26 cellular contexts compared by ENCODE assay signal in the genomic region with DNA sequence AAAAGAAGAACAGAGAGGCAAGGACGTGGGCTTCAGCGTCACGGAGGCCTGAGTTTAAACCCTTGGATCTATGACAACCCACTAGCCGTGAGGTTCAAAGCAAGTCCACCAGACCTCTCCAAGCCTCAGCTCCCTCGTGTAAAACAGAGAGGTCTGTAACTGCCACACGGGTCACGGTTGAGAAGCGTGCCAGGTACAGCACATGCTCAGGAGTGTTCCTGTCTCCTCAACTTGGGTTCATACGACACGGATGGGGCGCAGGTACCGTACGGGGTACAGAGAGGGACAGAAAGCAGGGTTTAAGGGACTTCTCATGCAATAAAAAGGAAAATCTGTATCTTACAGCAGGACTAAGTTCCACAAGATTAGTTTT.
A peak's percentile ranks its signal among the peaks of the same experiment; 100 is the strongest.
DNase-seq lines count a peak whose midpoint lies in the region; ATAC-seq, FAIRE-seq and TF ChIP-seq lines count a peak whose summit lies in the region.
"Had no signal": no experiment of that assay in that cellular context is flagged by ENCODE, and none has a peak within 500 bp of the region (broad histone marks: within the 10 kb centered on the region; RNA-seq: fewer than 3 reads in every experiment).

No MANE protein-coding gene starts in this region.

- DNase-seq in GM23338 (ENCODE audit: low spot score) (no peak), astrocyte (ENCODE audit: low read depth) (no peak), mesothelial cell of epicardium (ENCODE audit: low spot score in 2 of 2, unreplicated experiment in 2 of 2) (no peak), sigmoid colon (peak; percentile 86), NK-92 (lab: John Stamatoyannopoulos, UW; ENCODE audit: unreplicated experiment) (no peak), LoVo (ENCODE audit: low spot score) (no peak)
- DNase-seq in central memory CD4-positive, alpha-beta T cell = no peak
- DNase-seq: ACHN; activated CD4-positive, alpha-beta T cell treated with anti-CD3 and anti-CD28 coated beads for 4 hours; activated CD8-positive, alpha-beta memory T cell treated with anti-CD3 and anti-CD28 coated beads, Interleukin-2, amount 10 ng/mL, durations not matched to agents 7 days and 5 days; activated naive CD8-positive, alpha-beta T cell treated with anti-CD3 and anti-CD28 coated beads for 36 hours; body of pancreas; foreskin keratinocyte; GF-D8; GM23248; kidney; natural killer cell; NCI-H1694 treated with DMSO at 0.1 percent for 48 hours; NCI-H748 treated with DMSO at 0.1 percent for 48 hours; SHP77 treated with DMSO at 0.1 percent for 48 hours had no signal

- 77 to 83% methylated on average over 13 of the region's 13 CpGs for WGBS in sigmoid colon, 2 donors

- intact Hi-C loops in sigmoid colon (cut with DNase I) = loop anchor here (2.0 to 5.0 kb wide), 3 partner anchors 13 to 64 kb away; no protein-coding TSS in a partner anchor

- H3K4me1 Mint-ChIP-seq in GM23338 (peaks cover 36% of the 10 kb centered on the region), astrocyte (ENCODE audit: low read depth, unreplicated experiment) (peaks cover 27% of the 10 kb centered on the region), mesothelial cell of epicardium (peaks cover 50% of the 10 kb centered on the region)
- H3K4me1 Mint-ChIP-seq: CD14-positive monocyte, natural killer cell had no signal

- H3K79me2 ChIP-seq in GM23338 (replicated peaks; ENCODE audit: insufficient read depth) (peaks cover 84% of the 10 kb centered on the region), astrocyte (ENCODE audit: insufficient read depth, low read length) (peaks cover 62% of the 10 kb centered on the region)

- ATAC-seq in GM23338 = no peak
- no peak for ATAC-seq in HG03045 (IDR thresholded peaks at IDR 0.05; ENCODE audit: unreplicated experiment)
- ATAC-seq: activated CD8-positive, alpha-beta memory T cell treated with anti-CD3 and anti-CD28 coated beads, Interleukin-2, amount 10 ng/mL, durations not matched to agents 7 days and 5 days; body of pancreas; foreskin keratinocyte; K562; natural killer cell had no signal

- H3K36me3 ChIP-seq in GM23338 (ENCODE audit: insufficient read depth) (no peaks in the 10 kb centered on the region), astrocyte (ENCODE audit: insufficient read depth, low read length) (peaks cover 2% of the 10 kb centered on the region), sigmoid colon (no peaks in the 10 kb centered on the region)
- H3K36me3 ChIP-seq: suprapubic skin had no signal

- no peak for TF ChIP-seq POLR2A in sigmoid colon (IDR thresholded peaks at IDR 0.05)

- H2AFZ ChIP-seq in GM23338 = no peak overlapping the region
- H2AFZ ChIP-seq in astrocyte (ENCODE audit: low read depth, low read length) = no peak overlapping the region
- H2AFZ ChIP-seq: GM23248 had no signal

- H3K27me3 Mint-ChIP-seq in GM23338 (ENCODE audit: insufficient read depth, low read depth, poor library complexity) = peaks cover 3% of the 10 kb centered on the region
- no peaks in the 10 kb centered on the region for H3K27me3 Mint-ChIP-seq in astrocyte (ENCODE audit: low read depth, unreplicated experiment)
- no peaks in the 10 kb centered on the region for H3K27me3 Mint-ChIP-seq in mesothelial cell of epicardium (ENCODE audit: low read depth)

- TF ChIP-seq EP300 in sigmoid colon (IDR thresholded peaks at IDR 0.05) = peak in 1 of 4 donors; percentile 9

- FAIRE-seq in astrocyte (lab: Jason Lieb, UNC) = no peak
- FAIRE-seq: endothelial cell of umbilical vein, K562, kidney had no signal

- H4K20me1 ChIP-seq in GM23338 (replicated peaks; ENCODE audit: insufficient read depth) (peaks cover 38% of the 10 kb centered on the region), astrocyte (ENCODE audit: insufficient read depth, low read length) (peaks cover 63% of the 10 kb centered on the region)

- H3K9me3 Mint-ChIP-seq in GM23338 (no peaks in the 10 kb centered on the region; the same call in 2 of the 3 replicates), astrocyte (ENCODE audit: unreplicated experiment) (no peaks in the 10 kb centered on the region), mesothelial cell of epicardium (no peaks in the 10 kb centered on the region)
- H3K9me3 Mint-ChIP-seq: activated naive CD8-positive, alpha-beta T cell treated with anti-CD3 and anti-CD28 coated beads for 36 hours; dendritic cell treated with granulocyte-macrophage colony-stimulating factor and Interleukin-4, amounts not matched to agents 40 ng/mL and 50 ng/mL, for 4 days; natural killer cell had no signal

- H3K4me3 Mint-ChIP-seq in GM23338 = no peak overlapping the region
- H3K4me3 Mint-ChIP-seq in astrocyte (ENCODE audit: unreplicated experiment) = peak overlapping the region; percentile 29
- H3K4me3 Mint-ChIP-seq in mesothelial cell of epicardium = no peak overlapping the region
- H3K4me3 Mint-ChIP-seq: activated CD8-positive, alpha-beta memory T cell treated with anti-CD3 and anti-CD28 coated beads, Interleukin-2, amount 10 ng/mL, durations not matched to agents 7 days and 5 days; activated naive CD8-positive, alpha-beta T cell treated with anti-CD3 and anti-CD28 coated beads for 36 hours; CD14-positive monocyte; dendritic cell treated with granulocyte-macrophage colony-stimulating factor and Interleukin-4, amounts not matched to agents 40 ng/mL and 50 ng/mL, for 4 days; natural killer cell had no signal

- H3K4me1 ChIP-seq in GM23338 (ENCODE audit: insufficient read depth) = peaks cover 34% of the 10 kb centered on the region; the same call in 1 of the 2 replicates
- peaks cover 3% of the 10 kb centered on the region for H3K4me1 ChIP-seq in astrocyte (ENCODE audit: insufficient read depth, low read length)
- H3K4me1 ChIP-seq in sigmoid colon = peaks cover 0 to 80% (median 65%) of the 10 kb centered on the region in 4 donors

- H3F3A ChIP-seq in GM23338 (replicated peaks; ENCODE audit: low read depth) = no peaks in the 10 kb centered on the region

- H3K9me2 ChIP-seq in GM23338 (ENCODE audit: insufficient read depth) = no peaks in the 10 kb centered on the region; the same call in 1 of the 2 replicates

- H3K27ac ChIP-seq in GM23338 (ENCODE audit: low read depth) (peak overlapping the region; percentile 78; the same call in 1 of the 2 replicates), astrocyte (ENCODE audit: low read depth, low read length) (no peak overlapping the region), sigmoid colon (peak overlapping the region; percentile 84 to 90 (median 88))
- H3K27ac ChIP-seq: body of pancreas, foreskin keratinocyte, GM23248 had no signal

- no peak overlapping the region for H3K9ac ChIP-seq in astrocyte (ENCODE audit: low read length)
- H3K9ac ChIP-seq: GM23248 had no signal

- H3K9me3 ChIP-seq in astrocyte (ENCODE audit: insufficient read depth, low read depth, low read length) = no peaks in the 10 kb centered on the region
- no peaks in the 10 kb centered on the region for H3K9me3 ChIP-seq in sigmoid colon
- H3K9me3 ChIP-seq: body of pancreas, suprapubic skin had no signal

- H3K36me3 Mint-ChIP-seq in GM23338 (ENCODE audit: low read depth) (no peaks in the 10 kb centered on the region; the same call in 2 of the 3 replicates), astrocyte (ENCODE audit: low read depth, unreplicated experiment) (peaks cover 31% of the 10 kb centered on the region), mesothelial cell of epicardium (peaks cover 4% of the 10 kb centered on the region)
- H3K36me3 Mint-ChIP-seq: activated CD8-positive, alpha-beta memory T cell treated with anti-CD3 and anti-CD28 coated beads, Interleukin-2, amount 10 ng/mL, durations not matched to agents 7 days and 5 days; activated naive CD8-positive, alpha-beta T cell treated with anti-CD3 and anti-CD28 coated beads for 36 hours; CD14-positive monocyte; natural killer cell had no signal

- H3K27ac Mint-ChIP-seq in GM23338 (peak overlapping the region; percentile 71; the same call in 1 of the 2 replicates), astrocyte (ENCODE audit: unreplicated experiment) (peak overlapping the region; percentile 87), mesothelial cell of epicardium (peak overlapping the region; percentile 95)
- H3K27ac Mint-ChIP-seq: activated CD8-positive, alpha-beta memory T cell treated with anti-CD3 and anti-CD28 coated beads, Interleukin-2, amount 10 ng/mL, durations not matched to agents 7 days and 5 days; activated naive CD8-positive, alpha-beta T cell treated with anti-CD3 and anti-CD28 coated beads for 36 hours; CD14-positive monocyte; dendritic cell treated with granulocyte-macrophage colony-stimulating factor and Interleukin-4, amounts not matched to agents 40 ng/mL and 50 ng/mL, for 4 days; natural killer cell had no signal

- H3K4me2 ChIP-seq in GM23338 (no peak overlapping the region), astrocyte (ENCODE audit: low read length) (no peak overlapping the region)

- no peak overlapping the region for H3K4me3 ChIP-seq in GM23338
- no peak overlapping the region for H3K4me3 ChIP-seq in astrocyte (ENCODE audit: insufficient read depth, low read depth, low read length)
- no peak overlapping the region for H3K4me3 ChIP-seq in sigmoid colon
- H3K4me3 ChIP-seq: body of pancreas, GM23248, K562, suprapubic skin had no signal

- TF ChIP-seq CTCF in GM23338 (conservative IDR thresholded peaks at IDR 0.05; ENCODE audit: low read depth in 2 of 2) (no peak), astrocyte (IDR thresholded peaks at IDR 0.05; ENCODE audit: insufficient read depth, low read depth, low read length) (no peak), mesothelial cell of epicardium (IDR thresholded peaks at IDR 0.05; ENCODE audit: unreplicated experiment) (no peak), sigmoid colon (IDR thresholded peaks at IDR 0.05) (no peak)

- H3K27me3 ChIP-seq in GM23338 (ENCODE audit: insufficient read depth) (no peaks in the 10 kb centered on the region), astrocyte (ENCODE audit: insufficient read depth, low read length) (no peaks in the 10 kb centered on the region), sigmoid colon (no peaks in the 10 kb centered on the region)
- H3K27me3 ChIP-seq: body of pancreas, foreskin keratinocyte, suprapubic skin had no signal

TF ChIP-seq in GM23338, 12 proteins besides CTCF, POLR2A, EP300 and RAD21 (continues in another document):
- no peak for TF ChIP-seq EZH2 (IDR thresholded peaks at IDR 0.05; ENCODE audit: low read depth, unreplicated experiment)
